ENCODE assay signal across 16 cellular contexts in the genomic region with DNA sequence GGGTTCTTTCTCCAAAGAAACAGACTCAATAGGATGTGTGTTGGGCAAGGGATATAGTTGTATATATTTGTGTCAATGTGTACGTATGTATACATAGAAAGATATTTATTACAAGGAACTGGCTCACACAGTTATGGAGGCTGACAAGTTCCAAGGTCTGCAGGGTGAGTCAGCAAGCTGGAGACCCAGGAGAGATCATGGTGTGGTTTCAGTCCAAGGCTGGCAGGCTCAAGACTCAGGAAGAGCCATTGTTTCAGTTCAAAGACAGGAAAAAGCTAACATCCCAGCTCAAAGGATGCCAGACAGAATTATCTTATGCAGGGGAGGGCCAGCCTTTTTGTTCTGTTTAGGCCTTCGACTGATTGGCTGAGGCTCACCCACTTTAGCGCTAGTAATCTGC.
DNase-seq lines count a peak whose midpoint lies in the region; ATAC-seq and TF ChIP-seq lines count a peak whose summit lies in the region.
"Had no signal": no experiment of that assay in that cellular context is flagged by ENCODE, and none has a peak within 500 bp of the region (broad histone marks: within the 10 kb centered on the region; RNA-seq: fewer than 3 reads in every experiment).

No MANE protein-coding gene starts in this region.

- H3K9ac ChIP-seq in neural progenitor cell, result no peak overlapping the region

- H3K27me3 Mint-ChIP-seq in neural progenitor cell (ENCODE audit: insufficient read depth, low read depth), result no peaks in the 10 kb centered on the region

- no peak overlapping the region for H3K4me3 ChIP-seq in MG63
- H3K4me3 ChIP-seq in fibroblast of the aortic adventitia (ENCODE audit: low read depth, low read length), result no peak overlapping the region
- H3K4me3 ChIP-seq in neural progenitor cell, result no peak overlapping the region
- H3K4me3 ChIP-seq: SJSA1 had no signal

- no peaks in the 10 kb centered on the region for H3K79me2 ChIP-seq in neural progenitor cell (ENCODE audit: low read depth)

- ATAC-seq in HG03025 (IDR thresholded peaks at IDR 0.05; ENCODE audit: low FRiP score, unreplicated experiment), result no peak

- no peaks in the 10 kb centered on the region for H3F3A ChIP-seq in neural progenitor cell (ENCODE audit: low read depth)

- no peak for TF ChIP-seq POLR2A in erythroblast (IDR thresholded peaks at IDR 0.05; ENCODE audit: low read length)

- H3K9me3 ChIP-seq in MG63, result no peaks in the 10 kb centered on the region
- no peaks in the 10 kb centered on the region for H3K9me3 ChIP-seq in neural progenitor cell (ENCODE audit: low read depth)
- H3K9me3 ChIP-seq: SJSA1 had no signal

- H3K4me1 Mint-ChIP-seq in neural progenitor cell, result peaks cover 31% of the 10 kb centered on the region
- H3K4me1 Mint-ChIP-seq: IgD-negative memory B cell had no signal

- TF ChIP-seq CTCF in fibroblast of the aortic adventitia (IDR thresholded peaks at IDR 0.05; ENCODE audit: insufficient read depth, low read length), result no peak
- TF ChIP-seq CTCF in neural progenitor cell (IDR thresholded peaks at IDR 0.05), result no peak

- H3K36me3 ChIP-seq in MG63 (no peaks in the 10 kb centered on the region), neural progenitor cell (no peaks in the 10 kb centered on the region)
- H3K36me3 ChIP-seq: SJSA1 had no signal

- H3K9me3 Mint-ChIP-seq in neural progenitor cell, result no peaks in the 10 kb centered on the region
- H3K9me3 Mint-ChIP-seq: IgD-negative memory B cell had no signal

- no peaks in the 10 kb centered on the region for H3K27me3 ChIP-seq in MG63
- H3K27me3 ChIP-seq in neural progenitor cell, result no peaks in the 10 kb centered on the region

- H4K20me1 ChIP-seq in neural progenitor cell (ENCODE audit: low read depth), result no peaks in the 10 kb centered on the region

- peak; percentile 15 for DNase-seq in H4 (ENCODE audit: low spot score)
- DNase-seq in MG63, result peak; percentile 54
- peak; percentile 8 for DNase-seq in fibroblast of the aortic adventitia (ENCODE audit: low read depth)
- no peak for DNase-seq in neural progenitor cell (ENCODE audit: low spot score)
- no peak for DNase-seq in HK-2 (ENCODE audit: unreplicated experiment)
- DNase-seq in erythroblast (lab: John Stamatoyannopoulos, UW), result no peak
- DNase-seq: NCI-H1092, NCI-H146, NCI-H2081 treated with DMSO at 0.1 percent for 48 hours, NCI-H510A, NCI-H774, SW 1271 had no signal

- H3K36me3 Mint-ChIP-seq in neural progenitor cell, result no peaks in the 10 kb centered on the region
- H3K36me3 Mint-ChIP-seq: IgD-negative memory B cell had no signal

- H3K27ac ChIP-seq in neural progenitor cell, result no peak overlapping the region
- H3K27ac ChIP-seq: RWPE1, SJSA1 had no signal

- no peak overlapping the region for H3K4me2 ChIP-seq in neural progenitor cell

- H3K27ac Mint-ChIP-seq in neural progenitor cell, result peak overlapping the region; percentile 64
- H3K27ac Mint-ChIP-seq: IgD-negative memory B cell had no signal

- H3K4me1 ChIP-seq in neural progenitor cell, result no peaks in the 10 kb centered on the region
- H3K4me1 ChIP-seq: SJSA1 had no signal

- H3K4me3 Mint-ChIP-seq in neural progenitor cell, result no peak overlapping the region
- H3K4me3 Mint-ChIP-seq: IgD-negative memory B cell had no signal

- no peak overlapping the region for H2AFZ ChIP-seq in neural progenitor cell (replicated peaks)

Comparison
In these comparisons a context has a peak if more than half of its experiments do, and no peak if none do; other contexts are left out.
1. DNase-seq: peak in H4 (single experiment), MG63 (single experiment) and fibroblast of the aortic adventitia (single experiment); none in neural progenitor cell (single experiment), HK-2 (single experiment) and erythroblast (0 of 2).